ENCODE assay signal across 16 cellular contexts in the genomic region with DNA sequence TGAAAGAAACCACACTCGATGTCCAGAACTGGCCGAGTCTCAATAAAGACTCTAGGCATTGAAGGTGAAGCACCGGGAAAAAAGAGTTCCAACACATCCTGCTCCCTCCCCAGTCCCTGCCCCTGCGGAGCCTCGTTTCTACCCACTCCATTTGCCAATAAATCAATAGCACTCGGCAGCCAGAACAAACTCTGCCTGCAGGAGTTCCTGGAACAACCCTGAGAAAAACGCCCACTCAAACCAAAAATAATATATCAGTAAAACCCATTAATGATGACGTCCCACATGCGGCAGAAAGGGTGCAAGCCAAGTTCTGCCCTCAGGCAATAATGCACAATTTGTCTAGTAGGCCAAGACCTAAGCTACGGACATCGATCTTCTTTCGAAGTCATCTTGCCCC. TPM values are rescaled to one million over a fixed set of nuclear protein-coding genes. Genes with fewer than 3 reads are reported as not detected.
DNase-seq lines count a peak whose midpoint lies in the region; ATAC-seq and TF ChIP-seq lines count a peak whose summit lies in the region.
"Had no signal": no experiment of that assay in that cellular context is flagged by ENCODE, and none has a peak within 500 bp of the region (broad histone marks: within the 10 kb centered on the region; RNA-seq: fewer than 3 reads in every experiment).

No MANE protein-coding gene starts in this region.

- H3K36me3 ChIP-seq in breast epithelium, result no peaks in the 10 kb centered on the region

- CTCF ChIA-PET in MCF 10A (lab: Yijun Ruan, JAX), result interaction anchor here (0.6 to 1.1 kb wide), 2 partner anchors 354 to 1376 kb away, joined by 3 to 4 read pairs; no protein-coding TSS in a partner anchor

- TF ChIP-seq POLR2A in breast epithelium (IDR thresholded peaks at IDR 0.05), result no peak

- intact Hi-C loops in MCF 10A (cut with micrococcal nuclease), result no loop called here
- intact Hi-C loops in breast epithelium (cut with DNase I; ENCODE audit: low total_unique reads), result no loop called here
- intact Hi-C loops in natural killer cell (cut with micrococcal nuclease), result no loop called here

- H3K9me3 Mint-ChIP-seq in MCF 10A (ENCODE audit: unreplicated experiment) (no peaks in the 10 kb centered on the region), brain (no peaks in the 10 kb centered on the region), neural crest cell (no peaks in the 10 kb centered on the region), natural killer cell (no peaks in the 10 kb centered on the region)
- H3K9me3 Mint-ChIP-seq in effector memory CD8-positive, alpha-beta T cell, result no peaks in the 10 kb centered on the region
- H3K9me3 Mint-ChIP-seq: CD4-positive, alpha-beta T cell; GM23338 had no signal

- no peaks in the 10 kb centered on the region for H3K9me3 ChIP-seq in breast epithelium
- H3K9me3 ChIP-seq: A549, Caco-2 had no signal

- no peak for ATAC-seq in natural killer cell
- no peak for ATAC-seq in effector memory CD8-positive, alpha-beta T cell (replicated peaks)
- ATAC-seq: A549, GM23338, HepG2 had no signal

- H3K27ac ChIP-seq in breast epithelium, result no peak overlapping the region
- H3K27ac ChIP-seq: 22Rv1, A549, C4-2B had no signal

- peak overlapping the region; percentile 42 for H3K27ac Mint-ChIP-seq in MCF 10A (ENCODE audit: low read depth, unreplicated experiment)
- peak overlapping the region in 3 of 5 experiments; percentile 5 to 27 (median 14) for H3K27ac Mint-ChIP-seq in brain
- H3K27ac Mint-ChIP-seq in neural crest cell (ENCODE audit: unreplicated experiment), result peak overlapping the region; percentile 57
- H3K27ac Mint-ChIP-seq in natural killer cell, result no peak overlapping the region
- H3K27ac Mint-ChIP-seq in effector memory CD8-positive, alpha-beta T cell, result no peak overlapping the region
- H3K27ac Mint-ChIP-seq: CD4-positive, alpha-beta T cell had no signal

- POLR2A ChIA-PET in MCF 10A (lab: Yijun Ruan, JAX), result interaction anchor here (0.6 kb wide), 1 partner anchor 115 kb away, joined by 3 read pairs; no protein-coding TSS in a partner anchor

- no peaks in the 10 kb centered on the region for H3K27me3 Mint-ChIP-seq in MCF 10A (ENCODE audit: insufficient read depth, unreplicated experiment)
- no peaks in the 10 kb centered on the region for H3K27me3 Mint-ChIP-seq in brain
- H3K27me3 Mint-ChIP-seq in neural crest cell (ENCODE audit: low read depth), result no peaks in the 10 kb centered on the region
- no peaks in the 10 kb centered on the region for H3K27me3 Mint-ChIP-seq in natural killer cell (ENCODE audit: low read depth in 2 of 2)
- no peaks in the 10 kb centered on the region for H3K27me3 Mint-ChIP-seq in effector memory CD8-positive, alpha-beta T cell
- H3K27me3 Mint-ChIP-seq: CD4-positive, alpha-beta T cell had no signal

- H3K4me1 Mint-ChIP-seq in MCF 10A (ENCODE audit: insufficient read depth, unreplicated experiment) (peaks cover 5% of the 10 kb centered on the region), brain (no peaks in the 10 kb centered on the region), neural crest cell (no peaks in the 10 kb centered on the region), natural killer cell (no peaks in the 10 kb centered on the region)
- no peaks in the 10 kb centered on the region for H3K4me1 Mint-ChIP-seq in effector memory CD8-positive, alpha-beta T cell (ENCODE audit: low read depth in 2 of 2)
- H3K4me1 Mint-ChIP-seq: GM23338 had no signal

- no TSS peak for BruUV-seq in MCF 10A (replicated peaks; lab: Mats Ljungman, UMichigan)

- TF ChIP-seq CTCF in MCF 10A (IDR thresholded peaks at IDR 0.05; ENCODE audit: unreplicated experiment) (no peak), breast epithelium (IDR thresholded peaks at IDR 0.05) (no peak), brain (conservative IDR thresholded peaks at IDR 0.05) (no peak), neural crest cell (conservative IDR thresholded peaks at IDR 0.05) (no peak), natural killer cell (IDR thresholded peaks at IDR 0.05) (no peak)

- H3K4me3 ChIP-seq in breast epithelium, result no peak overlapping the region
- H3K4me3 ChIP-seq: A549, GM23338 had no signal

- DNase-seq in MCF 10A (ENCODE audit: unreplicated experiment), result no peak
- DNase-seq in breast epithelium (ENCODE audit: low spot score in 2 of 2), result no peak
- no peak for DNase-seq in neural crest cell (ENCODE audit: low read depth, low spot score)
- no peak for DNase-seq in natural killer cell
- DNase-seq in activated gamma-delta T cell (lab: John Stamatoyannopoulos, UW), result no peak
- DNase-seq in effector memory CD8-positive, alpha-beta T cell, result no peak
- DNase-seq: AML-193; Caco-2; CD4-positive, alpha-beta T cell; H7 had no signal

- H3K4me1 ChIP-seq in breast epithelium, result no peaks in the 10 kb centered on the region
- H3K4me1 ChIP-seq: A549, Caco-2 had no signal

- H3K36me3 Mint-ChIP-seq in MCF 10A (ENCODE audit: insufficient read depth, unreplicated experiment) (peaks cover 70% of the 10 kb centered on the region), brain (peaks cover 71% of the 10 kb centered on the region), neural crest cell (ENCODE audit: low read depth) (peaks cover 5% of the 10 kb centered on the region), natural killer cell (peaks cover 8% of the 10 kb centered on the region)
- H3K36me3 Mint-ChIP-seq in effector memory CD8-positive, alpha-beta T cell (ENCODE audit: insufficient read depth), result peaks cover 73% of the 10 kb centered on the region

- H3K4me3 Mint-ChIP-seq in MCF 10A (ENCODE audit: unreplicated experiment) (no peak overlapping the region), brain (no peak overlapping the region), neural crest cell (no peak overlapping the region), natural killer cell (no peak overlapping the region)
- H3K4me3 Mint-ChIP-seq in effector memory CD8-positive, alpha-beta T cell, result no peak overlapping the region
- H3K4me3 Mint-ChIP-seq: CD4-positive, alpha-beta T cell; GM23338 had no signal

- H3K27me3 ChIP-seq in breast epithelium, result no peaks in the 10 kb centered on the region

RNA-seq across cellular contexts. Expression of gene PDCD5, which starts 41.0 kb away (rescaled TPM):
- total RNA-seq in MCF 10A (2022) (261 and 290 TPM in 2 replicates), breast epithelium (10 to 100 TPM; 82.8 to 93.7 (median 89.3) TPM), neural crest cell (159 and 165 TPM in 2 replicates), natural killer cell (10 to 100 TPM; 24.5 to 29.7 (median 25.0) TPM)
- polyA plus RNA-seq in brain (ENCODE audit: insufficient read depth, low read depth, low replicate concordance), result 302 TPM

RNA-seq across cellular contexts. Expression of gene ANKRD27, which starts 53.0 kb away (rescaled TPM):
- total RNA-seq in MCF 10A (2022) (28.4 and 30.1 TPM in 2 replicates), breast epithelium (10 to 100 TPM; 26.9 to 33.8 (median 30.4) TPM), neural crest cell (24.5 and 25.1 TPM in 2 replicates), natural killer cell (10 to 100 TPM; 35.8 to 47.1 (median 40.8) TPM)
- 36.5 TPM for polyA plus RNA-seq in brain (ENCODE audit: insufficient read depth, low read depth, low replicate concordance)

RNA-seq across cellular contexts. Expression of gene RGS9BP, which starts 53.6 kb away (rescaled TPM):
- total RNA-seq in MCF 10A (2022) (0.16 and 0.69 TPM in 2 replicates), breast epithelium (under 1 TPM; 0.32 to 0.44 (median 0.33) TPM), neural crest cell (not detected in 2 replicates), natural killer cell (under 1 TPM; 0.12 to 0.41 (median 0.40) TPM)
- polyA plus RNA-seq in brain (ENCODE audit: insufficient read depth, low read depth, low replicate concordance), result 1.1 TPM
- total RNA-seq: HepG2 had no signal
- polyA plus RNA-seq: GM23338 had no signal

Comparison
In these comparisons a context has a peak if more than half of its experiments do, and no peak if none do; other contexts are left out.
1. H3K27ac Mint-ChIP-seq: peak in MCF 10A (single experiment), brain (3 of 5) and neural crest cell (single experiment); none in natural killer cell (0 of 2) and effector memory CD8-positive, alpha-beta T cell (0 of 2).